In the genomic region with DNA sequence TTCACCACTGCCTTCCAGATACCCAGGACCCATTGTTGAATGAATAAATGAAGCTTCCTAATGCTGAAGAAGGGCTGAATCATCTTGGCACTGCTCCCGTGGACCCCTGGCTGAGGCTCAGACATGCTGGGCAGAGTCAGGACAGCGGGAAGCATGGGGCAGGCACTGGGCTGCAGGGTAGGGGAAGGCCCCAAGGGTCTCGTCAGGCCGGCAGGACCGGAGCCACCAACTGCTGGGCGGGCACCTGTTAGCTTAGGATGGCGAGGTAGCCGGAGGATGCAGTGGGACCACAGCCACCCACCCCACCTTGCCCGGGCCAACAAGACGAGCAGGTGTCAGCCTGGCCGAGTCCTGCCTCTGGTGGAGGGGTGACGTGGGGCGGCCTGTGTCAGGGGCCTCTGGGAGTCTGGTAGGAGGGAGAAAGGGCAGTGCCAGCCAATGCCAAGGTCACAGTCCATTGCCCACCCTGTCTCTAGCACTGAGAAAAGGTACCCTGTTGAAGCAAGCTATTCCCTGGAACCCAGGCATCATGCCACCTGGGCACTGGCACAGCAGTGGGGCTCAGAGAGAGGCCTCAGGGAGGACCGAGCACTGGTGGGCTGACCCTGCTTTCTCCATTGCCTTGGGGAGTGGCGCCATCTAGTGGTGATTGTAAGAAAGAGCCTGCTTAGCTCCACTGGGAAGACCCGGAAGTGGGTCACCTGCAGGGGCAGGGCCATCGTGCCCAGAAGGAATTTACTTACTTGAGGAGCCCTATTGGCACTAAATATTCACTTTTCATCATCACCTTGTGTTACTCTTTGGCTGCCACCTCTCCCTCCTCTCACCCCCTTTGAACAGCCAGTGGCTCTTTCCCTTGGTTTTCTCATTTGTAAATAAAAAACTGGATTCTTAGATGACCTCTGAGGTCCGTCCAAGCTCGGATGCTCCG, we compare ENCODE assay signal across 8 cellular contexts. TPM values are rescaled to one million over a fixed set of nuclear protein-coding genes. Genes with fewer than 3 reads are reported as not detected.
DNase-seq lines count a peak whose midpoint lies in the region; ATAC-seq and TF ChIP-seq lines count a peak whose summit lies in the region.

No MANE protein-coding gene starts in this region.

- 45% methylated on average over 20 of the region's 20 CpGs for WGBS in SK-N-SH (ENCODE audit: low lambda C conversion rate)
- WGBS in upper lobe of left lung, 2 donors: 19 to 43% methylated on average over 5 to 20 of the region's 20 CpGs

- no peak overlapping the region for H3K27ac Mint-ChIP-seq in activated naive CD4-positive, alpha-beta T cell treated with anti-CD3 and anti-CD28 coated beads, Interleukin-2, amount 10 ng/mL, durations not matched to agents 7 days and 5 days
- no peak overlapping the region for H3K27ac Mint-ChIP-seq in glutamatergic neuron (ENCODE audit: unreplicated experiment)

- peak; percentile 99 for TF ChIP-seq RAD21 in SK-N-SH (IDR thresholded peaks at IDR 0.05; ENCODE audit: low read length)

- no peak for TF ChIP-seq POLR2A in upper lobe of left lung (IDR thresholded peaks at IDR 0.05)

- no peaks in the 10 kb centered on the region for H3K9me2 ChIP-seq in SK-N-SH

- peaks cover 43 to 52% (median 47%) of the 10 kb centered on the region in 11 experiments for H3K27me3 ChIP-seq in BLaER1 treated with 17β-estradiol and CSF1 and Interleukin-3, amounts not matched to agents 10 nM and 100 nM
- H3K27me3 ChIP-seq in SK-N-SH (ENCODE audit: insufficient read depth) (peaks cover 76% of the 10 kb centered on the region), upper lobe of left lung (peaks cover 0 to 40% (median 22%) of the 10 kb centered on the region in 4 donors)

- POLR2A ChIA-PET in SK-N-SH (lab: Yijun Ruan, JAX): interaction anchor here (1.7 kb wide), 1 partner anchor 136 kb away, joined by 7 read pairs; no protein-coding TSS in a partner anchor

- DNase-seq in NCI-H1092 treated with DMSO at 0.1 percent for 48 hours (lab: John Stamatoyannopoulos, UW): peak; percentile 78
- peak; percentile 92 for DNase-seq in SK-N-SH
- peak; percentile 90 for DNase-seq in activated naive CD4-positive, alpha-beta T cell treated with anti-CD3 and anti-CD28 coated beads, Interleukin-2, amount 10 ng/mL, durations not matched to agents 7 days and 5 days
- DNase-seq in glutamatergic neuron: peak; percentile 87
- peak; percentile 84 for DNase-seq in pons (ENCODE audit: low spot score)
- DNase-seq in upper lobe of left lung: peak; percentile 71 to 83

- H3K9me3 ChIP-seq in BLaER1 treated with 17β-estradiol and CSF1 and Interleukin-3, amounts not matched to agents 10 nM and 100 nM (replicated peaks in 1 of 11): no peaks in the 10 kb centered on the region
- H3K9me3 ChIP-seq in SK-N-SH (no peaks in the 10 kb centered on the region), upper lobe of left lung (no peaks in the 10 kb centered on the region)

- no peaks in the 10 kb centered on the region for H3K36me3 ChIP-seq in BLaER1 treated with 17β-estradiol and CSF1 and Interleukin-3, amounts not matched to agents 10 nM and 100 nM
- no peaks in the 10 kb centered on the region for H3K36me3 ChIP-seq in SK-N-SH (replicated peaks in 1 of 2; ENCODE audit: control insufficient read depth in 1 of 2, insufficient read depth in 2 of 2, low read length in 1 of 2)
- no peaks in the 10 kb centered on the region for H3K36me3 ChIP-seq in upper lobe of left lung

- peaks cover 13% of the 10 kb centered on the region for H3F3A ChIP-seq in SK-N-SH (replicated peaks; ENCODE audit: insufficient read depth)

- peaks cover 0 to 27% (median 20%) of the 10 kb centered on the region in 11 experiments; a peak in 15 of 22 replicates for H4K20me1 ChIP-seq in BLaER1 treated with 17β-estradiol and CSF1 and Interleukin-3, amounts not matched to agents 10 nM and 100 nM
- H4K20me1 ChIP-seq in SK-N-SH (ENCODE audit: insufficient read depth): no peaks in the 10 kb centered on the region; the same call in 1 of the 2 replicates

- H3K4me1 Mint-ChIP-seq in activated naive CD4-positive, alpha-beta T cell treated with anti-CD3 and anti-CD28 coated beads, Interleukin-2, amount 10 ng/mL, durations not matched to agents 7 days and 5 days: peaks cover 27% of the 10 kb centered on the region
- peaks cover 10% of the 10 kb centered on the region for H3K4me1 Mint-ChIP-seq in glutamatergic neuron (ENCODE audit: low read depth, unreplicated experiment)

- H3K36me3 Mint-ChIP-seq in activated naive CD4-positive, alpha-beta T cell treated with anti-CD3 and anti-CD28 coated beads, Interleukin-2, amount 10 ng/mL, durations not matched to agents 7 days and 5 days: peaks cover 6% of the 10 kb centered on the region
- H3K36me3 Mint-ChIP-seq in glutamatergic neuron (ENCODE audit: unreplicated experiment): no peaks in the 10 kb centered on the region

- peaks cover 96% of the 10 kb centered on the region for H3K27me3 Mint-ChIP-seq in activated naive CD4-positive, alpha-beta T cell treated with anti-CD3 and anti-CD28 coated beads, Interleukin-2, amount 10 ng/mL, durations not matched to agents 7 days and 5 days
- H3K27me3 Mint-ChIP-seq in glutamatergic neuron (ENCODE audit: unreplicated experiment): peaks cover 17% of the 10 kb centered on the region

- H2AFZ ChIP-seq in SK-N-SH (ENCODE audit: low read depth): peak overlapping the region; percentile 85

- H3K4me1 ChIP-seq in BLaER1 treated with 17β-estradiol and CSF1 and Interleukin-3, amounts not matched to agents 10 nM and 100 nM: peaks cover 31 to 47% (median 38%) of the 10 kb centered on the region in 10 experiments
- H3K4me1 ChIP-seq in SK-N-SH (ENCODE audit: control insufficient read depth in 1 of 2, insufficient read depth in 2 of 2, low read depth in 1 of 2, low read length in 1 of 2): peaks cover 6 to 12% of the 10 kb centered on the region in 2 experiments; a peak in 1 of 4 replicates
- peaks cover 30 to 49% (median 35%) of the 10 kb centered on the region in 4 donors for H3K4me1 ChIP-seq in upper lobe of left lung

- no peak for TF ChIP-seq EP300 in SK-N-SH (IDR thresholded peaks at IDR 0.05; ENCODE audit: borderline replicate concordance in 1 of 2, low read depth in 1 of 2, low read length in 1 of 2)
- TF ChIP-seq EP300 in upper lobe of left lung (IDR thresholded peaks at IDR 0.05): no peak

- H3K4me3 ChIP-seq in BLaER1 treated with 17β-estradiol and CSF1 and Interleukin-3, amounts not matched to agents 10 nM and 100 nM: no peak overlapping the region
- H3K4me3 ChIP-seq in SK-N-SH (ENCODE audit: low read depth in 2 of 2, low read length in 1 of 2) (peak overlapping the region in 1 of 2 experiments; percentile 3; a peak in 2 of 4 replicates), upper lobe of left lung (no peak overlapping the region)

- CTCF ChIA-PET in SK-N-SH (lab: Yijun Ruan, JAX): interaction anchor here (0.6 to 30.0 kb wide), 97 partner anchors 8 to 599 kb away, joined by 3 to 1665 read pairs (median 5); partner anchors contain the start of genes DLX4, ITGA3, NXPH3 and PDK2
- CTCF ChIA-PET in activated naive CD4-positive, alpha-beta T cell treated with anti-CD3 and anti-CD28 coated beads, Interleukin-2, amount 10 ng/mL, durations not matched to agents 7 days and 5 days (lab: Charles Lee): interaction anchor here (0.5 to 6.6 kb wide), 57 partner anchors 9 to 442 kb away, joined by 3 to 118 read pairs (median 5); partner anchors contain the start of gene TAC4

- peak overlapping the region in 10 of 11 experiments; percentile 3 to 97 (median 40); a peak in 9 of 22 replicates for H3K4me2 ChIP-seq in BLaER1 treated with 17β-estradiol and CSF1 and Interleukin-3, amounts not matched to agents 10 nM and 100 nM
- H3K4me2 ChIP-seq in SK-N-SH: 0 out of 2 replicates have a peak overlapping the region, but pooled peaks have one; percentile 22

- ATAC-seq in GM21737 (IDR thresholded peaks at IDR 0.05; ENCODE audit: unreplicated experiment) (peak; percentile 64), upper lobe of left lung (ENCODE audit: low FRiP score in 2 of 2) (peak; percentile 80 to 87)

- H3K9me3 Mint-ChIP-seq in activated naive CD4-positive, alpha-beta T cell treated with anti-CD3 and anti-CD28 coated beads, Interleukin-2, amount 10 ng/mL, durations not matched to agents 7 days and 5 days: no peaks in the 10 kb centered on the region
- peaks cover 15% of the 10 kb centered on the region for H3K9me3 Mint-ChIP-seq in glutamatergic neuron (ENCODE audit: unreplicated experiment)

- no peaks in the 10 kb centered on the region for H3K79me2 ChIP-seq in SK-N-SH (ENCODE audit: insufficient read depth)

- no peak overlapping the region for H3K27ac ChIP-seq in BLaER1 treated with 17β-estradiol and CSF1 and Interleukin-3, amounts not matched to agents 10 nM and 100 nM
- H3K27ac ChIP-seq in SK-N-SH (ENCODE audit: low read depth in 2 of 2, low read length in 1 of 2) (no peak overlapping the region), upper lobe of left lung (no peak overlapping the region)

- H3K9ac ChIP-seq in BLaER1 treated with 17β-estradiol and CSF1 and Interleukin-3, amounts not matched to agents 10 nM and 100 nM: 0 out of 22 replicates have a peak overlapping the region, but pooled peaks of 1 of the 11 experiments have one; percentile 11
- H3K9ac ChIP-seq in SK-N-SH: no peak overlapping the region

- peak; percentile 99 for TF ChIP-seq CTCF in SK-N-SH (IDR thresholded peaks at IDR 0.05)
- peak; percentile 97 for TF ChIP-seq CTCF in glutamatergic neuron (IDR thresholded peaks at IDR 0.05; ENCODE audit: partially characterized antibody, unreplicated experiment)
- peak; percentile 85 to 96 (median 92) for TF ChIP-seq CTCF in upper lobe of left lung (IDR thresholded peaks at IDR 0.05)

- no peak overlapping the region for H3K4me3 Mint-ChIP-seq in activated naive CD4-positive, alpha-beta T cell treated with anti-CD3 and anti-CD28 coated beads, Interleukin-2, amount 10 ng/mL, durations not matched to agents 7 days and 5 days
- no peak overlapping the region for H3K4me3 Mint-ChIP-seq in glutamatergic neuron (ENCODE audit: unreplicated experiment)

TF ChIP-seq in SK-N-SH, 30 proteins besides CTCF, POLR2A, EP300 and RAD21 (continues in another document):
- TF ChIP-seq RXRA (IDR thresholded peaks at IDR 0.05; ENCODE audit: borderline replicate concordance, low read depth) (no peak), GABPA (IDR thresholded peaks at IDR 0.05; ENCODE audit: low read depth) (no peak)

RNA-seq across cellular contexts. Expression of gene DLX3, which starts 3.0 kb away (rescaled TPM):
- polyA plus RNA-seq in SK-N-SH (2012; rRNA removed): not detected in 2 replicates
- not detected in 2 replicates for polyA plus RNA-seq in SK-N-SH (2012; cell fraction: cytosol; rRNA removed)
- not detected in 2 replicates for polyA plus RNA-seq in SK-N-SH (2012; cell fraction: nucleus; rRNA removed)
- 0.37 TPM for total RNA-seq in glutamatergic neuron (ENCODE audit: unreplicated experiment)
- under 1 TPM in 4 of 6 donors, not detected in 2; 0.20 to 0.91 (median 0.54) TPM for total RNA-seq in upper lobe of left lung

RNA-seq across cellular contexts. Expression of gene DLX4, which starts 29.0 kb away (rescaled TPM):
- 0.03 and 0.10 TPM in 2 replicates for polyA plus RNA-seq in SK-N-SH (2012; rRNA removed)
- not detected in 2 replicates for polyA plus RNA-seq in SK-N-SH (2012; cell fraction: cytosol; rRNA removed)
- polyA plus RNA-seq in SK-N-SH (2012; cell fraction: nucleus; rRNA removed): 0.11 and 0.14 TPM in 2 replicates
- total RNA-seq in glutamatergic neuron (ENCODE audit: unreplicated experiment): 0.29 TPM
- total RNA-seq in upper lobe of left lung: 10 to 100 TPM in 1 of 6 donors, 1 to 10 TPM in 4, under 1 TPM in 1; 0.61 to 12.7 (median 2.5) TPM

RNA-seq across cellular contexts. Expression of gene ITGA3, which starts 57.9 kb away (rescaled TPM):
- polyA plus RNA-seq in SK-N-SH (2012; rRNA removed): 543 and 766 TPM in 2 replicates
- 239 and 423 TPM in 2 replicates for polyA plus RNA-seq in SK-N-SH (2012; cell fraction: cytosol; rRNA removed)
- polyA plus RNA-seq in SK-N-SH (2012; cell fraction: nucleus; rRNA removed): 1,445 and 1,576 TPM in 2 replicates
- total RNA-seq in glutamatergic neuron (ENCODE audit: unreplicated experiment): 13.2 TPM
- total RNA-seq in upper lobe of left lung: 100 to 1,000 TPM; 193 to 469 (median 350) TPM

Comparison
In these comparisons a context has a peak if more than half of its experiments do, and no peak if none do; other contexts are left out.
1. RNA of gene ITGA3, which starts 57.9 kb away (total RNA-seq): 193 to 469 TPM in upper lobe of left lung; 13.2 TPM in glutamatergic neuron (single experiment); every median in the first group is over 10 times any median in the second.
2. Peak in every context shown above with its lines, with median percentiles within 50 percentile points of each other: DNase-seq and CTCF ChIP-seq.